In genomic region chr3:66398228-66399025, GRCh38 we compare ENCODE assay signal across 9 cellular contexts.
DNase-seq lines count a peak whose midpoint lies in the region; ATAC-seq and TF ChIP-seq lines count a peak whose summit lies in the region.
"Had no signal": no experiment of that assay in that cellular context is flagged by ENCODE, and none has a peak within 500 bp of the region (broad histone marks: within the 10 kb centered on the region; RNA-seq: fewer than 3 reads in every experiment).

No MANE protein-coding gene starts in this region.

- H3K27me3 ChIP-seq in CD4-positive, alpha-beta memory T cell (ENCODE audit: insufficient read depth, low read length) = no peaks in the 10 kb centered on the region
- H3K27me3 ChIP-seq in breast epithelium (no peaks in the 10 kb centered on the region), neuronal stem cell (ENCODE audit: control insufficient read depth in 3 of 3, insufficient read depth in 3 of 3, low read depth in 1 of 3, low read length in 3 of 3) (no peaks in the 10 kb centered on the region)
- H3K27me3 ChIP-seq: uterus had no signal

- no peak overlapping the region for H4K91ac ChIP-seq in neuronal stem cell (ENCODE audit: low read depth, low read length, poor library complexity)

- no peaks in the 10 kb centered on the region for H3K9me3 ChIP-seq in CD4-positive, alpha-beta memory T cell (ENCODE audit: control insufficient read depth in 1 of 2, low read length in 2 of 2)
- H3K9me3 ChIP-seq in breast epithelium = no peaks in the 10 kb centered on the region
- H3K9me3 ChIP-seq in neuronal stem cell (replicated peaks in 1 of 2; ENCODE audit: control insufficient read depth in 2 of 2, insufficient read depth in 1 of 2, low read depth in 1 of 2, low read length in 2 of 2) = no peaks in the 10 kb centered on the region
- H3K9me3 ChIP-seq: uterus had no signal

- peak overlapping the region; percentile 8 to 85 (median 67) for H3K27ac Mint-ChIP-seq in CD4-positive, alpha-beta memory T cell

- peaks cover 27 to 71% of the 10 kb centered on the region in 2 donors for H3K36me3 Mint-ChIP-seq in CD4-positive, alpha-beta memory T cell

- no peak overlapping the region for H3K4me3 ChIP-seq in CD4-positive, alpha-beta memory T cell (ENCODE audit: low read length in 2 of 2)
- H3K4me3 ChIP-seq in breast epithelium (no peak overlapping the region), neuronal stem cell (ENCODE audit: low read length in 2 of 2) (no peak overlapping the region)
- H3K4me3 ChIP-seq: uterus had no signal

- intact Hi-C loops in CD4-positive, alpha-beta memory T cell (cut with micrococcal nuclease) = loop anchor here (10.0 kb wide), 1 partner anchor 606 kb away; no protein-coding TSS in a partner anchor
- intact Hi-C loops in breast epithelium (cut with DNase I; ENCODE audit: low total_unique reads) = no loop called here

- H3K9ac ChIP-seq in neuronal stem cell (ENCODE audit: low read depth, low read length, poor library complexity) = no peak overlapping the region

- no peak overlapping the region for H3K4me3 Mint-ChIP-seq in CD4-positive, alpha-beta memory T cell

- H2BK5ac ChIP-seq in neuronal stem cell (ENCODE audit: low read length) = no peak overlapping the region

- ATAC-seq in HG02678 (IDR thresholded peaks at IDR 0.05; ENCODE audit: unreplicated experiment) (no peak), HG02623 (IDR thresholded peaks at IDR 0.05; ENCODE audit: unreplicated experiment) (no peak)

- peak overlapping the region; percentile 5 for H3K14ac ChIP-seq in neuronal stem cell (ENCODE audit: low read length)

- peaks cover 20% of the 10 kb centered on the region for H3K79me1 ChIP-seq in neuronal stem cell (ENCODE audit: low read depth, low read length)

- no peak overlapping the region for H3K4me2 ChIP-seq in neuronal stem cell (ENCODE audit: insufficient read depth, low read length, poor library complexity, severe bottlenecking)

- peaks cover 34% of the 10 kb centered on the region for H3K36me3 ChIP-seq in CD4-positive, alpha-beta memory T cell (ENCODE audit: insufficient read depth, low read length)
- H3K36me3 ChIP-seq in breast epithelium (no peaks in the 10 kb centered on the region), neuronal stem cell (replicated peaks in 1 of 2; ENCODE audit: control insufficient read depth in 2 of 2, insufficient read depth in 2 of 2, low read length in 2 of 2) (peaks cover 70 to 90% of the 10 kb centered on the region in 2 donors)
- H3K36me3 ChIP-seq: uterus had no signal

- POLR2A ChIA-PET in CD4-positive, alpha-beta memory T cell (lab: Charles Lee; ENCODE audit: partially characterized antibody) = no interaction called here

- no peak overlapping the region for H3K18ac ChIP-seq in neuronal stem cell (ENCODE audit: low read length)

- H3K9me3 Mint-ChIP-seq in CD4-positive, alpha-beta memory T cell = no peaks in the 10 kb centered on the region

- H2BK12ac ChIP-seq in neuronal stem cell (ENCODE audit: low read length) = no peak overlapping the region

- TF ChIP-seq POLR2A in breast epithelium (IDR thresholded peaks at IDR 0.05) = no peak

- no peaks in the 10 kb centered on the region for H3K27me3 Mint-ChIP-seq in CD4-positive, alpha-beta memory T cell

- no peak overlapping the region for H2BK15ac ChIP-seq in neuronal stem cell (ENCODE audit: low read length)

- H2AK5ac ChIP-seq in neuronal stem cell (ENCODE audit: low read depth, low read length) = no peak overlapping the region

- no peak overlapping the region for H3K4ac ChIP-seq in neuronal stem cell (ENCODE audit: low read length)

- DNase-seq in CD4-positive, alpha-beta memory T cell = no peak
- DNase-seq in NCI-H146 treated with DMSO at 0.1 percent for 48 hours (lab: John Stamatoyannopoulos, UW; ENCODE audit: unreplicated experiment) = peak; percentile 79
- DNase-seq in breast epithelium (ENCODE audit: low spot score in 2 of 2) = no peak
- DNase-seq in neuronal stem cell (ENCODE audit: low spot score) = no peak
- DNase-seq in SIG-M5 (lab: John Stamatoyannopoulos, UW) = no peak
- no peak for DNase-seq in hypothalamus (lab: John Stamatoyannopoulos, UW)

- H4K8ac ChIP-seq in neuronal stem cell (ENCODE audit: low read depth, low read length) = no peak overlapping the region

- no peak for TF ChIP-seq CTCF in breast epithelium (IDR thresholded peaks at IDR 0.05)

- no CpG with 5 or more reads among the region's 9 CpGs for WGBS in neuronal stem cell (ENCODE audit: extremely low coverage in 2 of 2, insufficient read length in 2 of 2, insufficient replicate concordance in 1 of 2), 2 donors

- H2BK120ac ChIP-seq in neuronal stem cell (ENCODE audit: low read depth, low read length) = no peak overlapping the region

- peak overlapping the region; percentile 4 for H3K23ac ChIP-seq in neuronal stem cell (ENCODE audit: low read depth, low read length, poor library complexity)

- peaks cover 16 to 20% (median 18%) of the 10 kb centered on the region in 4 donors for H3K4me1 Mint-ChIP-seq in CD4-positive, alpha-beta memory T cell

- H3K27ac ChIP-seq in CD4-positive, alpha-beta memory T cell (ENCODE audit: low read depth, low read length) = no peak overlapping the region
- H3K27ac ChIP-seq in breast epithelium = peak overlapping the region; percentile 22 to 39
- H3K27ac ChIP-seq in neuronal stem cell (replicated peaks; ENCODE audit: low read length) = no peak overlapping the region

- CTCF ChIA-PET in CD4-positive, alpha-beta memory T cell (lab: Charles Lee; ENCODE audit: partially characterized antibody) = interaction anchor here (4.2 kb wide), 1 partner anchor 10 kb away, joined by 24 read pairs; no protein-coding TSS in a partner anchor

- H3K4me1 ChIP-seq in CD4-positive, alpha-beta memory T cell (ENCODE audit: insufficient read depth, low read length) = peaks cover 18% of the 10 kb centered on the region
- H3K4me1 ChIP-seq in breast epithelium (peaks cover 0 to 6% of the 10 kb centered on the region in 2 donors), neuronal stem cell (ENCODE audit: control insufficient read depth in 2 of 2, insufficient read depth in 1 of 2, low read depth in 1 of 2, low read length in 2 of 2) (peaks cover 23 to 29% of the 10 kb centered on the region in 2 donors)

- H2AFZ ChIP-seq in neuronal stem cell (ENCODE audit: low read length) = no peak overlapping the region

Comparison
In these comparisons a context has a peak if more than half of its experiments do, and no peak if none do; other contexts are left out.
1. H3K27ac ChIP-seq: peak in breast epithelium (2 of 2); none in CD4-positive, alpha-beta memory T cell (single experiment) and neuronal stem cell (single experiment).